In genomic region chr2:205680903-205681302, GRCh38 we compare ENCODE assay signal across 1 cellular context.
TF ChIP-seq lines count a peak whose summit lies in the region.

No MANE protein-coding gene starts in this region.

TF ChIP-seq in WTC11, 78 proteins besides CTCF, POLR2A, EP300 and RAD21 (continued from another document):
- no peak for TF ChIP-seq ATF3 (CRISPR knock-in tag; conservative IDR thresholded peaks at IDR 0.05)
- no peak for TF ChIP-seq CBFB (CRISPR knock-in tag; IDR thresholded peaks at IDR 0.05; ENCODE audit: low read depth)
- no peak for TF ChIP-seq ATF6 (CRISPR knock-in tag; IDR thresholded peaks at IDR 0.05)
